12 cellular contexts compared by ENCODE assay signal in genomic region chr10:110746969-110747608, GRCh38.
DNase-seq lines count a peak whose midpoint lies in the region; ATAC-seq and TF ChIP-seq lines count a peak whose summit lies in the region.
"Had no signal": no experiment of that assay in that cellular context is flagged by ENCODE, and none has a peak within 500 bp of the region (broad histone marks: within the 10 kb centered on the region; RNA-seq: fewer than 3 reads in every experiment).

No MANE protein-coding gene starts in this region.

- RAD21 ChIA-PET in HCT116 (lab: Charles Lee; ENCODE audit: low non-redundant PET in 1 of 2, low total read pairs in 2 of 2, uncharacterized antibody in 2 of 2, unreplicated experiment in 2 of 2) = interaction anchor here (0.7 to 1.7 kb wide), 6 partner anchors 27 to 329 kb away, joined by 3 to 8 read pairs (median 4); partner anchors contain the start of gene BBIP1 (in 1 of the 2)

- no peaks in the 10 kb centered on the region for H4K20me1 ChIP-seq in HCT116 (ENCODE audit: insufficient read depth)
- H4K20me1 ChIP-seq in H9 (ENCODE audit: control insufficient read depth, insufficient read depth, insufficient read length) = no peaks in the 10 kb centered on the region

- TF ChIP-seq RAD21 in HCT116 (IDR thresholded peaks at IDR 0.05; ENCODE audit: low read depth) = no peak

- no peak for ATAC-seq in stimulated activated naive CD8-positive, alpha-beta T cell treated with anti-CD3 and anti-CD28 coated beads, Interleukin-15, Interleukin-2, amounts not matched to agents 100 U/mL and 50 U/mL, for 24 hours
- 0 out of 2 replicates have a peak, but pooled peaks have one; percentile 15 for ATAC-seq in HCT116

- peak overlapping the region; percentile 14 for H3K4me3 Mint-ChIP-seq in stimulated activated naive CD8-positive, alpha-beta T cell treated with anti-CD3 and anti-CD28 coated beads, Interleukin-15, Interleukin-2, amounts not matched to agents 100 ng/mL and 50 ng/mL, for 24 hours
- peak overlapping the region; percentile 39 for H3K4me3 Mint-ChIP-seq in activated naive CD8-positive, alpha-beta T cell
- H3K4me3 Mint-ChIP-seq in H9 (no peak overlapping the region), endodermal cell (no peak overlapping the region)
- H3K4me3 Mint-ChIP-seq: CD14-positive monocyte had no signal

- H3K4ac ChIP-seq in H9 (ENCODE audit: low read depth, low read length) = no peak overlapping the region

- no peaks in the 10 kb centered on the region for H3K23me2 ChIP-seq in H9 (ENCODE audit: insufficient read length, low read depth, low read length, poor library complexity, severe bottlenecking)

- H3K14ac ChIP-seq in H9 (ENCODE audit: insufficient read depth, low read length) = no peak overlapping the region

- H3K4me3 ChIP-seq in HCT116 (replicated peaks in 1 of 2; ENCODE audit: low read depth in 1 of 2, low read length in 2 of 2) (no peak overlapping the region), endodermal cell (ENCODE audit: low read length) (no peak overlapping the region)
- H3K4me3 ChIP-seq: dorsolateral prefrontal cortex, sigmoid colon, uterus had no signal

- no peak overlapping the region for H3T11ph ChIP-seq in H9 (ENCODE audit: low read length)

- H3K4me1 ChIP-seq in HCT116 (ENCODE audit: control insufficient read depth in 1 of 2, insufficient read depth in 2 of 2, low read length in 2 of 2) (no peaks in the 10 kb centered on the region), H9 (ENCODE audit: insufficient read depth, low read length) (no peaks in the 10 kb centered on the region), endodermal cell (ENCODE audit: control insufficient read depth, insufficient read depth, low read length) (no peaks in the 10 kb centered on the region)
- H3K4me1 ChIP-seq: uterus had no signal

- no peak overlapping the region for H3K18ac ChIP-seq in H9 (ENCODE audit: insufficient read length, low read depth, low read length)

- no peak overlapping the region for H2AFZ ChIP-seq in HCT116 (ENCODE audit: low read depth, low read length, poor library complexity, severe bottlenecking)
- H2AFZ ChIP-seq in H9 (ENCODE audit: low read length) = no peak overlapping the region

- H3K27me3 ChIP-seq in HCT116 (ENCODE audit: insufficient read depth, low read length) (no peaks in the 10 kb centered on the region), H9 (ENCODE audit: insufficient read depth, low read length) (no peaks in the 10 kb centered on the region), endodermal cell (ENCODE audit: control insufficient read depth, insufficient read depth, low read length, poor library complexity, severe bottlenecking) (no peaks in the 10 kb centered on the region)
- H3K27me3 ChIP-seq: sigmoid colon, uterus had no signal

- WGBS in H9 (ENCODE audit: extremely low coverage, insufficient read length, low lambda C conversion rate) = no CpG with 5 or more reads among the region's 1 CpG
- 67% methylated on average over 1 of the region's 1 CpG; no CpG with 5 or more reads in 1 of the 2 experiments for WGBS in endodermal cell (ENCODE audit: insufficient coverage in 1 of 2, insufficient read length in 1 of 2), 2 experiments

- H2BK12ac ChIP-seq in H9 (ENCODE audit: insufficient read length, low read depth, low read length) = no peak overlapping the region

- no peak overlapping the region for H4K5ac ChIP-seq in H9 (ENCODE audit: insufficient read length, low read depth, low read length)

- H3K4me2 ChIP-seq in HCT116 (ENCODE audit: low read length) (no peak overlapping the region), H9 (ENCODE audit: insufficient read depth, insufficient read length, low read length) (no peak overlapping the region)

- TF ChIP-seq POLR2A in HCT116 (IDR thresholded peaks at IDR 0.05; ENCODE audit: borderline replicate concordance, extremely low read depth, insufficient read depth, insufficient read length) = no peak

- intact Hi-C loops in HCT116 (cut with micrococcal nuclease) = loop anchor here (1.0 to 10.0 kb wide), 9 partner anchors 124 to 1568 kb away; partner anchors contain the start of genes ADRA2A and PDCD4

- H3K56ac ChIP-seq in H9 (ENCODE audit: insufficient read length, low read depth, low read length) = no peak overlapping the region

- H3K9me3 Mint-ChIP-seq in stimulated activated naive CD8-positive, alpha-beta T cell treated with anti-CD3 and anti-CD28 coated beads, Interleukin-15, Interleukin-2, amounts not matched to agents 100 ng/mL and 50 ng/mL, for 24 hours = peaks cover 18% of the 10 kb centered on the region
- peaks cover 4% of the 10 kb centered on the region for H3K9me3 Mint-ChIP-seq in activated naive CD8-positive, alpha-beta T cell (ENCODE audit: low read depth)
- H3K9me3 Mint-ChIP-seq in H9 (peaks cover 5 to 9% of the 10 kb centered on the region in 2 experiments; a peak in 3 of 5 replicates), endodermal cell (peaks cover 7% of the 10 kb centered on the region)

- no peak overlapping the region for H2BK15ac ChIP-seq in H9 (ENCODE audit: low read depth, low read length)

- H3K79me1 ChIP-seq in H9 (ENCODE audit: insufficient read depth, low read depth, low read length, poor library complexity, severe bottlenecking) = no peaks in the 10 kb centered on the region

- H3K27me3 Mint-ChIP-seq in stimulated activated naive CD8-positive, alpha-beta T cell treated with anti-CD3 and anti-CD28 coated beads, Interleukin-15, Interleukin-2, amounts not matched to agents 100 ng/mL and 50 ng/mL, for 24 hours = no peaks in the 10 kb centered on the region
- H3K27me3 Mint-ChIP-seq in activated naive CD8-positive, alpha-beta T cell = no peaks in the 10 kb centered on the region
- H3K27me3 Mint-ChIP-seq in H9 (ENCODE audit: low read depth) (no peaks in the 10 kb centered on the region; the same call in 1 of the 2 replicates), endodermal cell (ENCODE audit: insufficient read depth) (no peaks in the 10 kb centered on the region)

- CTCF ChIA-PET in HCT116 (lab: Charles Lee) = interaction anchor here (0.6 to 1.9 kb wide), 30 partner anchors 9 to 1390 kb away, joined by 3 to 11 read pairs (median 3); partner anchors contain the start of genes BBIP1 and SHOC2

- no peak overlapping the region for H4K91ac ChIP-seq in H9 (ENCODE audit: insufficient read length, low read depth, low read length)

- H3K4me1 Mint-ChIP-seq in stimulated activated naive CD8-positive, alpha-beta T cell treated with anti-CD3 and anti-CD28 coated beads, Interleukin-15, Interleukin-2, amounts not matched to agents 100 ng/mL and 50 ng/mL, for 24 hours (ENCODE audit: low read depth) = peaks cover 55% of the 10 kb centered on the region
- peaks cover 61% of the 10 kb centered on the region for H3K4me1 Mint-ChIP-seq in activated naive CD8-positive, alpha-beta T cell (ENCODE audit: low read depth)
- peaks cover 7 to 10% of the 10 kb centered on the region in 2 experiments for H3K4me1 Mint-ChIP-seq in H9
- H3K4me1 Mint-ChIP-seq in endodermal cell = no peaks in the 10 kb centered on the region

- H3K9ac ChIP-seq in HCT116 (ENCODE audit: low read length) = no peak overlapping the region
- no peak overlapping the region for H3K9ac ChIP-seq in H9 (ENCODE audit: extremely low read depth, insufficient read length, low read length)
- no peak overlapping the region for H3K9ac ChIP-seq in endodermal cell (ENCODE audit: extremely low read depth, low read length, poor library complexity, severe bottlenecking)

- no TSS peak for BruUV-seq in HCT116 (replicated peaks; lab: Mats Ljungman, UMichigan)

- no peak overlapping the region for H2AK5ac ChIP-seq in H9 (ENCODE audit: insufficient read length, low read length)

- H3K27ac ChIP-seq in HCT116 (ENCODE audit: low read depth, low read length) (no peak overlapping the region), H9 (ENCODE audit: insufficient read length, low read depth, low read length) (no peak overlapping the region), endodermal cell (ENCODE audit: low read depth, low read length) (no peak overlapping the region)

- POLR2A ChIA-PET in HCT116 (lab: Charles Lee) = interaction anchor here (0.6 to 1.5 kb wide), 2 partner anchors 11 to 1688 kb away, joined by 3 read pairs; no protein-coding TSS in a partner anchor

- H3K36me3 Mint-ChIP-seq in stimulated activated naive CD8-positive, alpha-beta T cell treated with anti-CD3 and anti-CD28 coated beads, Interleukin-15, Interleukin-2, amounts not matched to agents 100 ng/mL and 50 ng/mL, for 24 hours (ENCODE audit: low read depth) = peaks cover 21% of the 10 kb centered on the region
- no peaks in the 10 kb centered on the region for H3K36me3 Mint-ChIP-seq in activated naive CD8-positive, alpha-beta T cell
- H3K36me3 Mint-ChIP-seq in H9 (ENCODE audit: insufficient read depth in 1 of 3, low read depth in 3 of 3) (no peaks in the 10 kb centered on the region), endodermal cell (ENCODE audit: low read depth) (peaks cover 2% of the 10 kb centered on the region)
- H3K36me3 Mint-ChIP-seq: CD14-positive monocyte had no signal

- H3K36me3 ChIP-seq in HCT116 (ENCODE audit: control insufficient read depth in 1 of 2, insufficient read depth in 2 of 2, low read length in 2 of 2) = no peaks in the 10 kb centered on the region
- no peaks in the 10 kb centered on the region for H3K36me3 ChIP-seq in endodermal cell (ENCODE audit: control insufficient read depth, insufficient read depth, low read length)
- H3K36me3 ChIP-seq: sigmoid colon, uterus had no signal

- H3K79me2 ChIP-seq in HCT116 (ENCODE audit: insufficient read depth, low read length) (no peaks in the 10 kb centered on the region), H9 (ENCODE audit: insufficient read depth, low read length) (no peaks in the 10 kb centered on the region)

- H2BK120ac ChIP-seq in H9 (ENCODE audit: low read depth, low read length, poor library complexity, severe bottlenecking) = no peak overlapping the region

- H3K23ac ChIP-seq in H9 (ENCODE audit: insufficient read length, low read depth, low read length) = no peak overlapping the region

- no peak overlapping the region for H4K8ac ChIP-seq in H9 (replicated peaks; ENCODE audit: insufficient read length, low read depth, low read length)

- H3K27ac Mint-ChIP-seq in stimulated activated naive CD8-positive, alpha-beta T cell treated with anti-CD3 and anti-CD28 coated beads, Interleukin-15, Interleukin-2, amounts not matched to agents 100 ng/mL and 50 ng/mL, for 24 hours = peak overlapping the region; percentile 79
- peak overlapping the region; percentile 76 for H3K27ac Mint-ChIP-seq in activated naive CD8-positive, alpha-beta T cell
- H3K27ac Mint-ChIP-seq in H9 (no peak overlapping the region), endodermal cell (no peak overlapping the region)
- H3K27ac Mint-ChIP-seq: CD14-positive monocyte had no signal

- no peak for TF ChIP-seq CTCF in HCT116 (IDR thresholded peaks at IDR 0.05 in 2 of 3, conservative IDR thresholded peaks at IDR 0.05 in 1 of 3; ENCODE audit: borderline replicate concordance in 1 of 3, insufficient read depth in 1 of 3, low read depth in 2 of 3, low read length in 2 of 3)
- no peak for TF ChIP-seq CTCF in H9 (conservative IDR thresholded peaks at IDR 0.05)
- TF ChIP-seq CTCF in endodermal cell (conservative IDR thresholded peaks at IDR 0.05) = no peak

- no peak overlapping the region for H2BK5ac ChIP-seq in H9 (ENCODE audit: insufficient read length, low read length)

- no peak for DNase-seq in stimulated activated naive CD8-positive, alpha-beta T cell treated with anti-CD3 and anti-CD28 coated beads, Interleukin-15, Interleukin-2, amounts not matched to agents 100 U/mL and 50 U/mL, for 24 hours
- DNase-seq in HCT116 (ENCODE audit: low read depth, low spot score) (no peak), H9 (no peak), GM19240 (ENCODE audit: insufficient read length, low spot score) (no peak), endodermal cell (no peak)
- DNase-seq: activated CD8-positive, alpha-beta memory T cell treated with anti-CD3 and anti-CD28 coated beads, Interleukin-2, amount 50 U/mL, for 48 hours had no signal

- H3K9me3 ChIP-seq in HCT116 (ENCODE audit: control insufficient read depth in 1 of 2, insufficient read depth in 1 of 2, low read depth in 1 of 2, low read length in 2 of 2) = no peaks in the 10 kb centered on the region
- no peaks in the 10 kb centered on the region for H3K9me3 ChIP-seq in H9 (ENCODE audit: control insufficient read depth, low read depth, low read length)
- H3K9me3 ChIP-seq in endodermal cell (ENCODE audit: control insufficient read depth, low read length) = peaks cover 14% of the 10 kb centered on the region
- H3K9me3 ChIP-seq: sigmoid colon, uterus had no signal

- no peaks in the 10 kb centered on the region for H3K9me2 ChIP-seq in HCT116 (ENCODE audit: insufficient read depth)

- H2BK20ac ChIP-seq in H9 (ENCODE audit: low read depth, low read length, poor library complexity, severe bottlenecking) = no peak overlapping the region

Comparison
In these comparisons a context has a peak if more than half of its experiments do, and no peak if none do; other contexts are left out.
1. H3K27ac Mint-ChIP-seq: peak in stimulated activated naive CD8-positive, alpha-beta T cell treated with anti-CD3 and anti-CD28 coated beads, Interleukin-15, Interleukin-2, amounts not matched to agents 100 ng/mL and 50 ng/mL, for 24 hours (single experiment) and activated naive CD8-positive, alpha-beta T cell (single experiment); none in H9 (0 of 3) and endodermal cell (single experiment).
2. H3K4me3 Mint-ChIP-seq: peak in stimulated activated naive CD8-positive, alpha-beta T cell treated with anti-CD3 and anti-CD28 coated beads, Interleukin-15, Interleukin-2, amounts not matched to agents 100 ng/mL and 50 ng/mL, for 24 hours (single experiment) and activated naive CD8-positive, alpha-beta T cell (single experiment); none in H9 (0 of 2) and endodermal cell (single experiment).